In genomic region chr20:60121903-60122302, GRCh38 we compare ENCODE assay signal across 8 cellular contexts.
"Had no signal": no experiment of that assay in that cellular context is flagged by ENCODE, and none has a peak within 500 bp of the region (broad histone marks: within the 10 kb centered on the region; RNA-seq: fewer than 3 reads in every experiment).

No MANE protein-coding gene starts in this region.

- DNase-seq: GDM1, GF-D8 had no signal

- H3K4me3 ChIP-seq: GM12878 had no signal

- ATAC-seq: GM12878 had no signal

- FAIRE-seq: G401.6, GM12878, GM12891, GM12892, GM18507, GM19239 had no signal
